ENCODE assay signal across 8 cellular contexts in the genomic region with DNA sequence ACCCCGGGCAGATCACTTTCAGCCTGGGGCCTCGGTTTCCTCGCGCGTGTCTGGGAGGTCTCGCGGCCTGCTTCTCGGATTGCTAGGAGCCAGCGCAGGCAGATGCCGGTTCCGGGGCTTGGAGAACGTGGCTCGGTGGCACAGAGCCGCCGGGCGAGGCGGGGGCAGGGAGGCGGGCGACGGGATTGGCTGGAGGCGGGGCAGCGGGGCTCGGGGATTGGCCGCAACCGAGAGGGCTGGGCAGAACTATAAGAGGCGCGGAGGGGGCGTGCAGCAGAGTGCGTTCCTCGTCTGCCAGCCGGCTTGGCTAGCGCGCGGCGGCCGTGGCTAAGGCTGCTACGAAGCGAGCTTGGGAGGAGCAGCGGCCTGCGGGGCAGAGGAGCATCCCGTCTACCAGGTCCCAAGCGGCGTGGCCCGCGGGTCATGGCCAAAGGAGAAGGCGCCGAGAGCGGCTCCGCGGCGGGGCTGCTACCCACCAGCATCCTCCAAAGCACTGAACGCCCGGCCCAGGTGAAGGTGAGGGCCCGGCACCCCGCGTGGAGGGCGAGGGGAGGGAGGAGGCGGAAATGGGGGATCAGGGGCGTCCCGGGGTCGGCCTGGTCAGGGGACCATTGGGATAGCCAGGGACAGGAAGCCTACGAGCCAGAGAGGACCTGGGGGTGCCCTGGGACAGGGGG. TPM values are rescaled to one million over a fixed set of nuclear protein-coding genes. Genes with fewer than 3 reads are reported as not detected.
A peak's percentile ranks its signal among the peaks of the same experiment; 100 is the strongest.
DNase-seq lines count a peak whose midpoint lies in the region; ATAC-seq and TF ChIP-seq lines count a peak whose summit lies in the region.

A gene (plus strand): TSS at position 276 of the 677 bp plus-strand sequence. CDS start 148 bp downstream, at position 424.

- H3K4me1 ChIP-seq in left ventricle myocardium inferior: peaks cover 54% of the 10 kb centered on the region
- H3K4me1 ChIP-seq in upper lobe of right lung: peaks cover 28% of the 10 kb centered on the region

- H3K9me3 Mint-ChIP-seq in progenitor cell of endocrine pancreas (ENCODE audit: low read depth): no peaks in the 10 kb centered on the region

- H3K4me3 ChIP-seq in left ventricle myocardium inferior: peak within 1 kb of the TSS; percentile 70
- peak within 1 kb of the TSS; percentile 69 for H3K4me3 ChIP-seq in upper lobe of right lung

- peaks cover 51% of the 10 kb centered on the region for H3K27me3 Mint-ChIP-seq in progenitor cell of endocrine pancreas

- H3K9me3 ChIP-seq in left ventricle myocardium inferior (replicated peaks) (no peaks in the 10 kb centered on the region), upper lobe of right lung (no peaks in the 10 kb centered on the region)

- CTCF ChIA-PET in HEK293T (lab: Yijun Ruan, JAX): interaction anchor here (1.4 to 1.8 kb wide), 3 partner anchors 35 to 54 kb away, joined by 3 to 15 read pairs (median 5); a partner anchor contains a TSS

- DNase-seq in ELR (ENCODE audit: low read depth): peak; percentile 94
- peak; percentile 95 for DNase-seq in HEK293T (ENCODE audit: extremely low spot score)
- peak; percentile 96 for DNase-seq in NCI-H1105 (lab: John Stamatoyannopoulos, UW)
- peak; percentile 42 to 76 for DNase-seq in SW 1271 (lab: John Stamatoyannopoulos, UW)
- DNase-seq in amniotic epithelial cell (ENCODE audit: low read depth): peak; percentile 89
- DNase-seq in left ventricle myocardium inferior: peak; percentile 93
- peak; percentile 75 for DNase-seq in progenitor cell of endocrine pancreas (ENCODE audit: low spot score, unreplicated experiment)
- peak; percentile 98 for DNase-seq in upper lobe of right lung

- H3K27ac Mint-ChIP-seq in progenitor cell of endocrine pancreas: no peak within 1 kb of the TSS

- TF ChIP-seq CTCF in left ventricle myocardium inferior (IDR thresholded peaks at IDR 0.05; ENCODE audit: borderline replicate concordance): no peak
- no peak for TF ChIP-seq CTCF in progenitor cell of endocrine pancreas (IDR thresholded peaks at IDR 0.05; ENCODE audit: unreplicated experiment)
- TF ChIP-seq CTCF in upper lobe of right lung (IDR thresholded peaks at IDR 0.05): no peak

- H3K36me3 Mint-ChIP-seq in progenitor cell of endocrine pancreas (ENCODE audit: insufficient read depth): no peaks in the 10 kb centered on the region

- POLR2A ChIA-PET in HEK293T (lab: Yijun Ruan, JAX): interaction anchor here (1.7 kb wide), 2 partner anchors 15 to 35 kb away, joined by 5 to 6 read pairs; no protein-coding TSS in a partner anchor

- H3K4me3 Mint-ChIP-seq in progenitor cell of endocrine pancreas (ENCODE audit: low read depth): peak within 1 kb of the TSS; percentile 77

- H3K27ac ChIP-seq in left ventricle myocardium inferior (replicated peaks): peak within 1 kb of the TSS; percentile 58
- peak within 1 kb of the TSS; percentile 77 for H3K27ac ChIP-seq in upper lobe of right lung

- H3K27me3 ChIP-seq in left ventricle myocardium inferior (ENCODE audit: low read depth) (peaks cover 41% of the 10 kb centered on the region), upper lobe of right lung (no peaks in the 10 kb centered on the region)

- H3K4me1 Mint-ChIP-seq in progenitor cell of endocrine pancreas (ENCODE audit: low read depth): peaks cover 12% of the 10 kb centered on the region

- peak; percentile 96 for ATAC-seq in upper lobe of right lung

- intact Hi-C loops in left ventricle myocardium inferior (cut with micrococcal nuclease): no loop called here
- intact Hi-C loops in upper lobe of right lung (cut with DNase I): no loop called here

- H3K36me3 ChIP-seq in left ventricle myocardium inferior: no peaks in the 10 kb centered on the region
- H3K36me3 ChIP-seq in upper lobe of right lung: no peaks in the 10 kb centered on the region

TF ChIP-seq in HEK293T, 16 proteins besides CTCF, POLR2A, EP300 and RAD21:
- TF ChIP-seq FOXA1 (IDR thresholded peaks at IDR 0.05) (no peak), NFRKB (IDR thresholded peaks at IDR 0.05) (no peak), SUZ12 (IDR thresholded peaks at IDR 0.05) (no peak), L3MBTL2 (conservative IDR thresholded peaks at IDR 0.05) (peak; percentile 88), SP1 (IDR thresholded peaks at IDR 0.05) (no peak), FOXK2 (IDR thresholded peaks at IDR 0.05) (no peak), ZNF384 (IDR thresholded peaks at IDR 0.05) (no peak)
- TF ChIP-seq, protein P1, sequence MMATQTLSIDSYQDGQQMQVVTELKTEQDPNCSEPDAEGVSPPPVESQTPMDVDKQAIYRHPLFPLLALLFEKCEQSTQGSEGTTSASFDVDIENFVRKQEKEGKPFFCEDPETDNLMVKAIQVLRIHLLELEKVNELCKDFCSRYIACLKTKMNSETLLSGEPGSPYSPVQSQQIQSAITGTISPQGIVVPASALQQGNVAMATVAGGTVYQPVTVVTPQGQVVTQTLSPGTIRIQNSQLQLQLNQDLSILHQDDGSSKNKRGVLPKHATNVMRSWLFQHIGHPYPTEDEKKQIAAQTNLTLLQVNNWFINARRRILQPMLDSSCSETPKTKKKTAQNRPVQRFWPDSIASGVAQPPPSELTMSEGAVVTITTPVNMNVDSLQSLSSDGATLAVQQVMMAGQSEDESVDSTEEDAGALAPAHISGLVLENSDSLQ (IDR thresholded peaks at IDR 0.05): no peak

RNA-seq across cellular contexts. Expression of the gene that starts here (rescaled TPM):
- total RNA-seq in left ventricle myocardium inferior: 0.22 TPM
- total RNA-seq in progenitor cell of endocrine pancreas: 1.8 and 2.4 TPM in 2 replicates
- 225 TPM for total RNA-seq in upper lobe of right lung

Comparison
In these comparisons a context has a peak if more than half of its experiments do, and no peak if none do; other contexts are left out.
1. Peak in every context shown above with its lines: DNase-seq, ATAC-seq, H3K4me3 ChIP-seq and H3K27ac ChIP-seq.
2. RNA of the gene that starts here (total RNA-seq): 225 TPM in upper lobe of right lung (single experiment); 1.8 to 2.4 TPM in progenitor cell of endocrine pancreas and 0.22 TPM in left ventricle myocardium inferior (single experiment); every median in the first group is over 10 times any median in the second.
3. Peak in DNase-seq, H3K4me3 ChIP-seq and H3K27ac ChIP-seq in left ventricle myocardium inferior; RNA of the gene not detected or under 1 TPM.